19 cellular contexts compared by ENCODE assay signal in genomic region chr20:61426361-61426760, GRCh38.
"Had no signal": no experiment of that assay in that cellular context is flagged by ENCODE, and none has a peak within 500 bp of the region (broad histone marks: within the 10 kb centered on the region; RNA-seq: fewer than 3 reads in every experiment).

No MANE protein-coding gene starts in this region.

- H3K4me1 Mint-ChIP-seq: activated CD4-positive, alpha-beta T cell treated with anti-CD3 and anti-CD28 coated beads for 36 hours; activated naive CD8-positive, alpha-beta T cell treated with anti-CD3 and anti-CD28 coated beads, Interleukin-2, amount 50 U/mL, for 24 hours; activated T-helper 17 cell treated with anti-CD3 and anti-CD28 coated beads, Interleukin-2, amount 50 U/mL, for 72 hours; immature natural killer cell; naive thymus-derived CD4-positive, alpha-beta T cell; stimulated activated effector memory CD8-positive, alpha-beta T cell treated with anti-CD3 and anti-CD28 coated beads, Interleukin-12 subunit alpha, Interleukin-12 subunit beta, amount 100 ng/mL, for 72 hours had no signal

- H3K27me3 ChIP-seq: brain microvascular endothelial cell, esophagus muscularis mucosa, ovary had no signal

- H3K27ac Mint-ChIP-seq: activated CD4-positive, alpha-beta memory T cell treated with anti-CD3 and anti-CD28 coated beads for 36 hours; activated CD4-positive, alpha-beta T cell treated with anti-CD3 and anti-CD28 coated beads for 36 hours; activated naive CD4-positive, alpha-beta T cell treated with anti-CD3 and anti-CD28 coated beads for 36 hours; activated naive CD8-positive, alpha-beta T cell treated with anti-CD3 and anti-CD28 coated beads, Interleukin-2, amount 50 U/mL, for 24 hours; activated T-helper 17 cell treated with anti-CD3 and anti-CD28 coated beads, Interleukin-2, amount 50 U/mL, for 72 hours; immature natural killer cell; naive thymus-derived CD4-positive, alpha-beta T cell; stimulated activated effector memory CD8-positive, alpha-beta T cell treated with anti-CD3 and anti-CD28 coated beads, Interleukin-12 subunit alpha, Interleukin-12 subunit beta, amount 100 ng/mL, for 72 hours; type B pancreatic cell had no signal

- H3K27me3 Mint-ChIP-seq: activated CD4-positive, alpha-beta memory T cell treated with anti-CD3 and anti-CD28 coated beads for 36 hours; activated CD4-positive, alpha-beta T cell treated with anti-CD3 and anti-CD28 coated beads for 36 hours; activated naive CD8-positive, alpha-beta T cell treated with anti-CD3 and anti-CD28 coated beads, Interleukin-2, amount 50 U/mL, for 24 hours; activated T-helper 17 cell treated with anti-CD3 and anti-CD28 coated beads, Interleukin-2, amount 50 U/mL, for 72 hours had no signal

- ATAC-seq: activated CD4-positive, alpha-beta T cell treated with anti-CD3 and anti-CD28 coated beads for 36 hours; activated naive CD8-positive, alpha-beta T cell treated with anti-CD3 and anti-CD28 coated beads, Interleukin-2, amount 50 U/mL, for 24 hours; activated T-helper 17 cell treated with anti-CD3 and anti-CD28 coated beads, Interleukin-2, amount 50 U/mL, for 72 hours; left ventricle myocardium superior; naive thymus-derived CD4-positive, alpha-beta T cell; stimulated activated effector memory CD8-positive, alpha-beta T cell treated with anti-CD3 and anti-CD28 coated beads, Interleukin-12 subunit alpha, Interleukin-12 subunit beta, amount 100 ng/mL, for 72 hours had no signal

- DNase-seq: activated CD4-positive, alpha-beta memory T cell treated with anti-CD3 and anti-CD28 coated beads for 36 hours; activated CD4-positive, alpha-beta T cell treated with anti-CD3 and anti-CD28 coated beads for 36 hours; activated naive CD4-positive, alpha-beta T cell treated with anti-CD3 and anti-CD28 coated beads for 36 hours; activated naive CD8-positive, alpha-beta T cell treated with anti-CD3 and anti-CD28 coated beads, Interleukin-2, amount 50 U/mL, for 24 hours; anterior cingulate cortex; brain microvascular endothelial cell; cortex of kidney; effector CD4-positive, alpha-beta T cell; immature natural killer cell; left ventricle myocardium superior; naive thymus-derived CD4-positive, alpha-beta T cell; ovary; sigmoid colon; stimulated activated CD4-positive, alpha-beta T cell treated with anti-CD3 and anti-CD28 coated beads, Interleukin-4, amount 100 ng/mL, for 24 hours; stomach had no signal

- H3K27ac ChIP-seq: brain microvascular endothelial cell, esophagus muscularis mucosa, ovary, sigmoid colon, stomach had no signal

- H3K9me3 Mint-ChIP-seq: activated CD4-positive, alpha-beta memory T cell treated with anti-CD3 and anti-CD28 coated beads for 36 hours; activated naive CD4-positive, alpha-beta T cell treated with anti-CD3 and anti-CD28 coated beads for 36 hours; activated naive CD8-positive, alpha-beta T cell treated with anti-CD3 and anti-CD28 coated beads, Interleukin-2, amount 50 U/mL, for 24 hours; naive thymus-derived CD4-positive, alpha-beta T cell; stimulated activated effector memory CD8-positive, alpha-beta T cell treated with anti-CD3 and anti-CD28 coated beads, Interleukin-12 subunit alpha, Interleukin-12 subunit beta, amount 100 ng/mL, for 72 hours; type B pancreatic cell had no signal

- H3K9me3 ChIP-seq: esophagus muscularis mucosa, ovary, sigmoid colon had no signal

- H3K36me3 Mint-ChIP-seq: activated CD4-positive, alpha-beta memory T cell treated with anti-CD3 and anti-CD28 coated beads for 36 hours; immature natural killer cell; naive thymus-derived CD4-positive, alpha-beta T cell; stimulated activated effector memory CD8-positive, alpha-beta T cell treated with anti-CD3 and anti-CD28 coated beads, Interleukin-12 subunit alpha, Interleukin-12 subunit beta, amount 100 ng/mL, for 72 hours; type B pancreatic cell had no signal

- H3K4me3 Mint-ChIP-seq: activated CD4-positive, alpha-beta memory T cell treated with anti-CD3 and anti-CD28 coated beads for 36 hours; activated CD4-positive, alpha-beta T cell treated with anti-CD3 and anti-CD28 coated beads for 36 hours; activated naive CD4-positive, alpha-beta T cell treated with anti-CD3 and anti-CD28 coated beads for 36 hours; activated naive CD8-positive, alpha-beta T cell treated with anti-CD3 and anti-CD28 coated beads, Interleukin-2, amount 50 U/mL, for 24 hours; activated T-helper 17 cell treated with anti-CD3 and anti-CD28 coated beads, Interleukin-2, amount 50 U/mL, for 72 hours; immature natural killer cell; naive thymus-derived CD4-positive, alpha-beta T cell; stimulated activated effector memory CD8-positive, alpha-beta T cell treated with anti-CD3 and anti-CD28 coated beads, Interleukin-12 subunit alpha, Interleukin-12 subunit beta, amount 100 ng/mL, for 72 hours; type B pancreatic cell had no signal

- H3K4me3 ChIP-seq: esophagus muscularis mucosa, ovary, sigmoid colon, stomach had no signal

- H3K4me1 ChIP-seq: esophagus muscularis mucosa, sigmoid colon, stomach had no signal

- H3K36me3 ChIP-seq: brain microvascular endothelial cell, esophagus muscularis mucosa, ovary, sigmoid colon, stomach had no signal
